1 cellular context compared by ENCODE assay signal in the genomic region with DNA sequence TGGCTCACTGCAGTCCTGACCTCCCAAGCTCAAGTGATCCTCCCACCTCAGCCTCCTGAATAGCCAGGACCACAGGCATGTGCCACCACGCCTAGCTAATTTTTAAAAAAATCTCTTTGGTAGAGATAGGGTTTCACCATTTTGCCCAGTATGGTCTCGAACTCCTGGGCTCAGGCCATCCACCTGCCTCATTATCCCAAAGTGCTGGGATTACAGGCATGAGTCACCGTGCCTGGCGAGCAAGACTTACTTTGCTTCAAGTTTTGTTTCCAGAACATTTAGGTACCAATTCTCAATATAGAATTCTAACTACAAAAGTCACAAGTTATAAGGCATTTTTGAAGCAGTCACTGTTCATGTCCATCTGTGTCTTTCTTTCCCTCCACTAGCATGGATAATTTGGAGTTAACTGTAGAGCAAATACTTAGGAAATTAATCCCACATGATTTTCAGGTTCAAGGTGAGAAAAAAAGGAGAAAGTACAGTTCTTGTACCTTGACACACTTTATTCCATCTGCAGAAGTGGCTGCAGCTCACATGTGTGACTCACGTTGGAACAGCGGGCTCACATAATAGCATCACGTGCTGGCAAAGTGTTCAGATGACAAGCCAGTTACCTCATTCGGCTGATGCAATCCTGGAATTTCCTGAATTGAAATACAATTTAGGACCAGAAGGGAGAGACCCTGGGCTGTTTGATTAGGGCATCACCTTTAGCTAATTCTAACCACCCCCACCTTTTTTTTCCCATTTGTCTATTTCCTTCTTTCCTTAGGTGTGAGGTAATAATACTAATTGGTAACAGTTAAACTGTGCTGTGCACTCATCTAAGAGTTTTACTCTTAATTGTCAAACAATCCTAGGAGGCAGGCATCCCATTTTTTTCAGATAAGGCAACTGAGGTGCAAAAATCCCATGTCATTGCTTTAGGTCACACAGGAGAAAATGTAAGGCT.
TF ChIP-seq lines count a peak whose summit lies in the region.

No MANE protein-coding gene starts in this region.

TF ChIP-seq in K562, 482 proteins besides CTCF, POLR2A, EP300 and RAD21 (continued from another document and continues in another):
- TF ChIP-seq, protein P1, sequence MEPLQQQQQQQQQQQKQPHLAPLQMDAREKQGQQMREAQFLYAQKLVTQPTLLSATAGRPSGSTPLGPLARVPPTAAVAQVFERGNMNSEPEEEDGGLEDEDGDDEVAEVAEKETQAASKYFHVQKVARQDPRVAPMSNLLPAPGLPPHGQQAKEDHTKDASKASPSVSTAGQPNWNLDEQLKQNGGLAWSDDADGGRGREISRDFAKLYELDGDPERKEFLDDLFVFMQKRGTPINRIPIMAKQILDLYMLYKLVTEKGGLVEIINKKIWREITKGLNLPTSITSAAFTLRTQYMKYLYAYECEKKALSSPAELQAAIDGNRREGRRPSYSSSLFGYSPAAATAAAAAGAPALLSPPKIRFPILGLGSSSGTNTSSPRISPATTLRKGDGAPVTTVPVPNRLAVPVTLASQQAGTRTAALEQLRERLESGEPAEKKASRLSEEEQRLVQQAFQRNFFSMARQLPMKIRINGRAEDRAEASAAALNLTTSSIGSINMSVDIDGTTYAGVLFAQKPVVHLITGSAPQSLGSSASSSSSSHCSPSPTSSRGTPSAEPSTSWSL (CRISPR knock-in tag; IDR thresholded peaks at IDR 0.05; ENCODE audit: borderline replicate concordance), result no peak
- TF ChIP-seq ESRRB (CRISPR knock-in tag; IDR thresholded peaks at IDR 0.05; ENCODE audit: borderline replicate concordance), result no peak
- no peak for TF ChIP-seq IFI16 (CRISPR knock-in tag; IDR thresholded peaks at IDR 0.05)
- no peak for TF ChIP-seq PYGO2 (tag; IDR thresholded peaks at IDR 0.05)
- TF ChIP-seq ZSCAN32 (CRISPR knock-in tag; IDR thresholded peaks at IDR 0.05), result peak; percentile 98
- no peak for TF ChIP-seq ZNF79 (CRISPR knock-in tag; IDR thresholded peaks at IDR 0.05; ENCODE audit: low read depth)
- TF ChIP-seq ZFP36 (IDR thresholded peaks at IDR 0.05; ENCODE audit: low read depth, low read length, partially characterized antibody), result no peak
- no peak for TF ChIP-seq ZNF174 (CRISPR knock-in tag; IDR thresholded peaks at IDR 0.05)
- no peak for TF ChIP-seq ARNT (IDR thresholded peaks at IDR 0.05)
- no peak for TF ChIP-seq HNRNPUL1 (IDR thresholded peaks at IDR 0.05; ENCODE audit: low read length)
- TF ChIP-seq, protein P2, sequence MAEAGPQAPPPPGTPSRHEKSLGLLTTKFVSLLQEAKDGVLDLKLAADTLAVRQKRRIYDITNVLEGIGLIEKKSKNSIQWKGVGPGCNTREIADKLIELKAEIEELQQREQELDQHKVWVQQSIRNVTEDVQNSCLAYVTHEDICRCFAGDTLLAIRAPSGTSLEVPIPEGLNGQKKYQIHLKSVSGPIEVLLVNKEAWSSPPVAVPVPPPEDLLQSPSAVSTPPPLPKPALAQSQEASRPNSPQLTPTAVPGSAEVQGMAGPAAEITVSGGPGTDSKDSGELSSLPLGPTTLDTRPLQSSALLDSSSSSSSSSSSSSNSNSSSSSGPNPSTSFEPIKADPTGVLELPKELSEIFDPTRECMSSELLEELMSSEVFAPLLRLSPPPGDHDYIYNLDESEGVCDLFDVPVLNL (CRISPR knock-in tag; IDR thresholded peaks at IDR 0.05; ENCODE audit: low read depth), result no peak
- no peak for TF ChIP-seq BRCA1 (IDR thresholded peaks at IDR 0.05)
- no peak for TF ChIP-seq BRCA1 (CRISPR knock-in tag; IDR thresholded peaks at IDR 0.05)
- TF ChIP-seq, protein P3, sequence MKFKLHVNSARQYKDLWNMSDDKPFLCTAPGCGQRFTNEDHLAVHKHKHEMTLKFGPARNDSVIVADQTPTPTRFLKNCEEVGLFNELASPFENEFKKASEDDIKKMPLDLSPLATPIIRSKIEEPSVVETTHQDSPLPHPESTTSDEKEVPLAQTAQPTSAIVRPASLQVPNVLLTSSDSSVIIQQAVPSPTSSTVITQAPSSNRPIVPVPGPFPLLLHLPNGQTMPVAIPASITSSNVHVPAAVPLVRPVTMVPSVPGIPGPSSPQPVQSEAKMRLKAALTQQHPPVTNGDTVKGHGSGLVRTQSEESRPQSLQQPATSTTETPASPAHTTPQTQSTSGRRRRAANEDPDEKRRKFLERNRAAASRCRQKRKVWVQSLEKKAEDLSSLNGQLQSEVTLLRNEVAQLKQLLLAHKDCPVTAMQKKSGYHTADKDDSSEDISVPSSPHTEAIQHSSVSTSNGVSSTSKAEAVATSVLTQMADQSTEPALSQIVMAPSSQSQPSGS (CRISPR knock-in tag; IDR thresholded peaks at IDR 0.05), result no peak; the same call in 1 of the 2 replicates
- peak in 1 of 2 experiments; percentile 40; a peak in 1 of 4 replicates for TF ChIP-seq MAZ (CRISPR knock-in tag; conservative IDR thresholded peaks at IDR 0.05 in 1 of 2, IDR thresholded peaks at IDR 0.05 in 1 of 2)
- no peak for TF ChIP-seq ZNF277 (CRISPR knock-in tag; IDR thresholded peaks at IDR 0.05; ENCODE audit: borderline replicate concordance)
- no peak for TF ChIP-seq ZNF764 (CRISPR knock-in tag; IDR thresholded peaks at IDR 0.05; ENCODE audit: low read depth)
- no peak for TF ChIP-seq ZNF253 (CRISPR knock-in tag; conservative IDR thresholded peaks at IDR 0.05)
- TF ChIP-seq ZNF133 (CRISPR knock-in tag; IDR thresholded peaks at IDR 0.05), result 0 out of 2 replicates have a peak, but pooled peaks have one; percentile 4
- no peak for TF ChIP-seq NR4A1 (CRISPR knock-in tag; IDR thresholded peaks at IDR 0.05)
- peak; percentile 78; the same call in 1 of the 2 replicates for TF ChIP-seq NR4A1 (tag; IDR thresholded peaks at IDR 0.05)
- no peak; the same call in 1 of the 2 replicates for TF ChIP-seq VEZF1 (CRISPR knock-in tag; IDR thresholded peaks at IDR 0.05)
- peak; percentile 71 for TF ChIP-seq TSHZ1 (CRISPR knock-in tag; IDR thresholded peaks at IDR 0.05)
- TF ChIP-seq ZC3H4 (CRISPR knock-in tag; IDR thresholded peaks at IDR 0.05; ENCODE audit: borderline replicate concordance), result no peak
- TF ChIP-seq ZNF140 (CRISPR knock-in tag; IDR thresholded peaks at IDR 0.05), result no peak
- no peak for TF ChIP-seq ETS2 (tag; IDR thresholded peaks at IDR 0.05; ENCODE audit: borderline replicate concordance, poor library complexity, severe bottlenecking)
- TF ChIP-seq RAD51 (IDR thresholded peaks at IDR 0.05; ENCODE audit: borderline replicate concordance, low read depth), result peak; percentile 84
- 0 out of 2 replicates have a peak, but pooled peaks have one; percentile 14 for TF ChIP-seq HIVEP1 (CRISPR knock-in tag; IDR thresholded peaks at IDR 0.05)
- peak; percentile 31; the same call in 1 of the 2 replicates for TF ChIP-seq ARID4B (CRISPR knock-in tag; IDR thresholded peaks at IDR 0.05)
- TF ChIP-seq NONO (IDR thresholded peaks at IDR 0.05; ENCODE audit: low read depth in 2 of 2, low read length in 1 of 2), result no peak
- TF ChIP-seq HOXB6 (CRISPR knock-in tag; IDR thresholded peaks at IDR 0.05; ENCODE audit: borderline replicate concordance), result no peak
- TF ChIP-seq ZC3H8 (IDR thresholded peaks at IDR 0.05), result no peak
- TF ChIP-seq CTCFL (IDR thresholded peaks at IDR 0.05; ENCODE audit: borderline replicate concordance, insufficient read depth, low read depth, low read length, poor library complexity, severe bottlenecking), result no peak
- no peak for TF ChIP-seq EZH2 (IDR thresholded peaks at IDR 0.05; ENCODE audit: borderline replicate concordance, low read depth, low read length)
- no peak for TF ChIP-seq ZBTB7A (IDR thresholded peaks at IDR 0.05; ENCODE audit: borderline replicate concordance, control insufficient read depth, low read depth, low read length)
- no peak for TF ChIP-seq SMARCA5 (IDR thresholded peaks at IDR 0.05)
- no peak for TF ChIP-seq WHSC1 (IDR thresholded peaks at IDR 0.05; ENCODE audit: low read length)
- TF ChIP-seq TBP (optimal IDR thresholded peaks at IDR 0.05; ENCODE audit: low read depth, low read length), result no peak
- peak; percentile 79 for TF ChIP-seq BRD9 (IDR thresholded peaks at IDR 0.05; ENCODE audit: low read depth, partially characterized antibody)
- no peak for TF ChIP-seq FUS (optimal IDR thresholded peaks at IDR 0.05; ENCODE audit: low read depth, low read length)
- TF ChIP-seq ERF (CRISPR knock-in tag; IDR thresholded peaks at IDR 0.05), result no peak
- no peak for TF ChIP-seq FOXK1 (CRISPR knock-in tag; IDR thresholded peaks at IDR 0.05; ENCODE audit: borderline replicate concordance)
- TF ChIP-seq RFX1 (IDR thresholded peaks at IDR 0.05), result no peak
- no peak for TF ChIP-seq ZNF263 (CRISPR knock-in tag; IDR thresholded peaks at IDR 0.05; ENCODE audit: borderline replicate concordance)
- TF ChIP-seq U2AF1 (optimal IDR thresholded peaks at IDR 0.05; ENCODE audit: low read depth, low read length), result no peak
- TF ChIP-seq ZNF184 (CRISPR knock-in tag; IDR thresholded peaks at IDR 0.05), result no peak
